ENCODE assay signal across 12 cellular contexts in the genomic region with DNA sequence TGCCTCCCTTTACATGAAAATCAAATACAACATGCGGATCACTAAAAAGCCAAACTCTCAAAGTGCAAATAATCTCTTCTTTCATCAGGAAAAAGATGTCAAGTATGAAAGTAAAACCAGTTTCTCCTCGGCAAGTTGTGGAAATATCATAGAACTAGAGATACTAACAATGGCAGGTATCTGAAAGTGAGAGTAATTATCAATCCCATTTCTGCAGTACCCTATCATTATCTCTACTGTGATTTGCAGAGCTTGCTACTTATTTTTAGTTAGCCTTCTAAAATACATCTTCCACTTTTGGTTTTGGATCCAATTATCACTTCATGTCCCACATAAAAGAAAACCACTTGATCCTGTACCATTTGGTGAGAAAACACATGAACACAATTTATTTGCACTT. TPM values are rescaled to one million over a fixed set of nuclear protein-coding genes. Genes with fewer than 3 reads are reported as not detected.
DNase-seq lines count a peak whose midpoint lies in the region; ATAC-seq, FAIRE-seq and TF ChIP-seq lines count a peak whose summit lies in the region.
"Had no signal": no experiment of that assay in that cellular context is flagged by ENCODE, and none has a peak within 500 bp of the region (broad histone marks: within the 10 kb centered on the region; RNA-seq: fewer than 3 reads in every experiment).

No MANE protein-coding gene starts in this region.

- intact Hi-C loops in GM12878 (cut with micrococcal nuclease; ENCODE audit: unreplicated experiment) = no loop called here

- no TSS peak for BruUV-seq in GM12878 (replicated peaks; lab: Mats Ljungman, UMichigan)

- no peaks in the 10 kb centered on the region for H3K36me3 ChIP-seq in KMS-11 (ENCODE audit: insufficient read depth)
- no peaks in the 10 kb centered on the region for H3K36me3 ChIP-seq in GM12878 (ENCODE audit: control insufficient read depth in 2 of 2, insufficient read depth in 2 of 2, low read length in 1 of 2)
- H3K36me3 ChIP-seq in skeletal muscle satellite cell (ENCODE audit: insufficient read depth, low read length) = no peaks in the 10 kb centered on the region
- H3K36me3 ChIP-seq: right lobe of liver had no signal

- in situ Hi-C loops in GM12878 (cut with MboI) = no loop called here

- H3K27ac ChIP-seq in KMS-11 (no peak overlapping the region; the same call in 1 of the 2 replicates), GM12878 (ENCODE audit: control insufficient read depth, insufficient read depth) (no peak overlapping the region)
- H3K27ac ChIP-seq: right lobe of liver had no signal

- DNase-seq in activated T-cell treated with anti-CD3 and anti-CD28 coated beads, Interleukin-2, amount 50 U/mL, for 72 hours = no peak
- no peak for DNase-seq in activated T-cell treated with anti-CD3 and anti-CD28 coated beads, Interleukin-2, amount 50 U/mL, for 48 hours
- DNase-seq in GM12878 (ENCODE audit: low read depth, low spot score) = no peak
- no peak for DNase-seq in NCI-H2081 treated with DMSO at 0.1 percent for 48 hours (lab: John Stamatoyannopoulos, UW)
- no peak for DNase-seq in NCI-H774 (lab: John Stamatoyannopoulos, UW)
- DNase-seq: BE2C, kidney glomerular epithelial cell, naive B cell, right lobe of liver had no signal

- no peak for TF ChIP-seq EP300 in GM12878 (IDR thresholded peaks at IDR 0.05; ENCODE audit: borderline replicate concordance in 1 of 2, control insufficient read depth in 1 of 2, low read depth in 2 of 2, low read length in 2 of 2)

- WGBS in GM12878 (ENCODE audit: insufficient coverage, insufficient replicate concordance, low lambda C conversion rate, missing lambda C conversion rate) = 46% methylated on average over 2 of the region's 2 CpGs

- no peak for TF ChIP-seq CTCF in KMS-11 (conservative IDR thresholded peaks at IDR 0.05; ENCODE audit: low read depth, low read length)
- no peak for TF ChIP-seq CTCF in GM12878 (IDR thresholded peaks at IDR 0.05 in 2 of 3, conservative IDR thresholded peaks at IDR 0.05 in 1 of 3; ENCODE audit: control insufficient read depth in 2 of 3, extremely low read depth in 1 of 3, insufficient read depth in 1 of 3, low read depth in 3 of 3, low read length in 3 of 3)

- H3K9me3 ChIP-seq in GM12878 (replicated peaks; ENCODE audit: control insufficient read depth, insufficient read depth, low read length) (no peaks in the 10 kb centered on the region; the same call in 2 of the 3 replicates), skeletal muscle satellite cell (replicated peaks; ENCODE audit: low read length) (no peaks in the 10 kb centered on the region)
- H3K9me3 ChIP-seq: BE2C, right lobe of liver had no signal

- no peak for TF ChIP-seq POLR2A in GM12878 (IDR thresholded peaks at IDR 0.05; ENCODE audit: low read depth, low read length)

- CTCF ChIA-PET in GM12878 (lab: Yijun Ruan, JAX) = interaction anchor here (1.7 kb wide), 1 partner anchor 10 kb away, joined by 3 read pairs; no protein-coding TSS in a partner anchor

- H3K4me2 ChIP-seq in KMS-11 (peak overlapping the region; percentile 59), GM12878 (ENCODE audit: control insufficient read depth, insufficient read depth) (no peak overlapping the region), skeletal muscle satellite cell (ENCODE audit: low read length) (peak overlapping the region; percentile 46)

- FAIRE-seq in GM12878 (lab: Jason Lieb, UNC) = no peak

- H3K27me3 ChIP-seq in KMS-11 (ENCODE audit: insufficient read depth, low read depth) = no peaks in the 10 kb centered on the region
- H3K27me3 ChIP-seq in GM12878 (replicated peaks in 1 of 2; ENCODE audit: control insufficient read depth in 2 of 2, insufficient read depth in 2 of 2, low read length in 1 of 2) = no peaks in the 10 kb centered on the region
- no peaks in the 10 kb centered on the region for H3K27me3 ChIP-seq in skeletal muscle satellite cell (ENCODE audit: control insufficient read depth, insufficient read depth, low read length)
- H3K27me3 ChIP-seq: BE2C, right lobe of liver had no signal

- RAD21 ChIA-PET in GM12878 (lab: Charles Lee; ENCODE audit: unreplicated experiment) = no interaction called here

- H3K36me3 Mint-ChIP-seq in activated T-cell treated with anti-CD3 and anti-CD28 coated beads, Interleukin-2, amount 50 U/mL, for 72 hours (ENCODE audit: insufficient read depth in 2 of 2) = peaks cover 5 to 8% of the 10 kb centered on the region in 2 donors

- no peak overlapping the region for H3K4me3 ChIP-seq in KMS-11 (IDR thresholded peaks at IDR 0.05; ENCODE audit: insufficient read depth, low read depth, low read length)
- no peak overlapping the region for H3K4me3 ChIP-seq in GM12878
- H3K4me3 ChIP-seq in skeletal muscle satellite cell (ENCODE audit: low read length) = no peak overlapping the region
- H3K4me3 ChIP-seq: right lobe of liver had no signal

- no peaks in the 10 kb centered on the region for H3K27me3 Mint-ChIP-seq in activated T-cell treated with anti-CD3 and anti-CD28 coated beads, Interleukin-2, amount 50 U/mL, for 72 hours (ENCODE audit: low read depth)

- peak overlapping the region; percentile 12 for H3K27ac Mint-ChIP-seq in activated T-cell treated with anti-CD3 and anti-CD28 coated beads, Interleukin-2, amount 50 U/mL, for 72 hours
- H3K27ac Mint-ChIP-seq: naive B cell had no signal

- POLR2A ChIA-PET in GM12878 (lab: Charles Lee) = interaction anchor here (2.1 kb wide), 1 partner anchor 10 kb away, joined by 5 read pairs; no protein-coding TSS in a partner anchor

- H3K4me3 Mint-ChIP-seq in activated T-cell treated with anti-CD3 and anti-CD28 coated beads, Interleukin-2, amount 50 U/mL, for 72 hours = peak overlapping the region; percentile 69 to 83

- H3K9ac ChIP-seq in KMS-11 = no peak overlapping the region
- no peak overlapping the region for H3K9ac ChIP-seq in GM12878 (ENCODE audit: control insufficient read depth, insufficient read depth, low read length)
- no peak overlapping the region for H3K9ac ChIP-seq in skeletal muscle satellite cell (ENCODE audit: low read depth, low read length)

- H4K20me1 ChIP-seq in KMS-11 (ENCODE audit: insufficient read depth) (peaks cover 17% of the 10 kb centered on the region), GM12878 (ENCODE audit: control insufficient read depth, insufficient read depth) (no peaks in the 10 kb centered on the region)

- no peaks in the 10 kb centered on the region for H3K9me3 Mint-ChIP-seq in activated T-cell treated with anti-CD3 and anti-CD28 coated beads, Interleukin-2, amount 50 U/mL, for 72 hours
- H3K9me3 Mint-ChIP-seq: naive B cell had no signal

- ATAC-seq in activated T-cell treated with anti-CD3 and anti-CD28 coated beads, Interleukin-2, amount 50 U/mL, for 72 hours (replicated peaks in 1 of 2) = no peak
- ATAC-seq in GM12878 (0 out of 3 replicates have a peak, but pooled peaks have one; percentile 6), GM21576 (IDR thresholded peaks at IDR 0.05; ENCODE audit: unreplicated experiment) (no peak)
- ATAC-seq: right lobe of liver had no signal

- H3K4me1 Mint-ChIP-seq in activated T-cell treated with anti-CD3 and anti-CD28 coated beads, Interleukin-2, amount 50 U/mL, for 72 hours (ENCODE audit: low read depth) = peaks cover 71% of the 10 kb centered on the region

- H3K4me1 ChIP-seq in KMS-11 (ENCODE audit: low read depth, poor library complexity, severe bottlenecking) (peaks cover 54% of the 10 kb centered on the region), GM12878 (ENCODE audit: control insufficient read depth, insufficient read depth, low read length) (peaks cover 3% of the 10 kb centered on the region; the same call in 1 of the 2 replicates), skeletal muscle satellite cell (ENCODE audit: control insufficient read depth, insufficient read depth, low read length) (peaks cover 44% of the 10 kb centered on the region)

- H3K79me2 ChIP-seq in KMS-11 (ENCODE audit: insufficient read depth, low read depth) (peaks cover 66% of the 10 kb centered on the region), GM12878 (ENCODE audit: control insufficient read depth, insufficient read depth, low read length) (no peaks in the 10 kb centered on the region; the same call in 1 of the 2 replicates)

- TF ChIP-seq RAD21 in GM12878 (IDR thresholded peaks at IDR 0.05; ENCODE audit: insufficient read depth, low read depth, low read length) = no peak

- SMC1A ChIA-PET in GM12878 (lab: Charles Lee; ENCODE audit: uncharacterized antibody, unreplicated experiment) = interaction anchor here (0.6 to 1.5 kb wide), 3 partner anchors 10 to 48 kb away, joined by 3 to 4 read pairs (median 3); no protein-coding TSS in a partner anchor

- H2AFZ ChIP-seq in KMS-11 (ENCODE audit: low read depth) = no peak overlapping the region
- H2AFZ ChIP-seq in GM12878 (ENCODE audit: control insufficient read depth, low read depth, low read length) = no peak overlapping the region

RNA-seq across cellular contexts. Expression of gene TP53BP2, which starts 3.0 kb away (rescaled TPM):
- 10 to 100 TPM; 54.6 to 58.1 TPM for total RNA-seq in activated T-cell treated with anti-CD3 and anti-CD28 coated beads, Interleukin-2, amount 50 U/mL, for 72 hours
- total RNA-seq in GM12878 (2013; cell fraction: nucleolus; rRNA removed) = 16.4 and 29.6 TPM in 2 replicates
- total RNA-seq in GM12878 (2014; rRNA removed) = 5.5 and 6.0 TPM in 2 replicates
- total RNA-seq in GM12878 (2014; rRNA removed; fragmentation: Illumina TruSeq; extraction: Trizol) = 6.9 and 7.2 TPM in 2 replicates
- total RNA-seq in GM12878 (2021) = 6.8 and 8.2 TPM in 2 replicates
- polyA plus RNA-seq in GM12878 (2011; ENCODE audit: low read depth) = 3.1 TPM
- polyA plus RNA-seq in GM12878 (2011; rRNA removed) = 13.4 and 13.7 TPM in 2 replicates
- 8.6 and 14.3 TPM in 2 replicates for polyA plus RNA-seq in GM12878 (2011; cell fraction: cytosol; rRNA removed)
- polyA plus RNA-seq in GM12878 (2011; cell fraction: nucleus; rRNA removed) = 11.6 and 14.4 TPM in 2 replicates
- polyA plus RNA-seq in GM12878 (2012) = 3.0 and 3.1 TPM in 2 replicates
- polyA plus RNA-seq in GM12878 (2014; fragmentation: Illumina TruSeq; extraction: Trizol) = 6.8 and 7.4 TPM in 2 replicates
- 1 to 10 TPM; 1.6 to 1.7 TPM for polyA plus RNA-seq in GM12878 (2014; fragmentation: Nextera tagmentation; extraction: Ambion mirVana)
- 5.4 and 5.7 TPM in 2 replicates for polyA plus RNA-seq in GM12878 (2014; rRNA removed)
- 1 to 10 TPM; 4.3 to 5.4 TPM for polyA plus RNA-seq in GM12878 (2016; fragmentation: Nextera tagmentation; extraction: Ambion mirVana)
- 26.8 and 39.1 TPM in 2 replicates for polyA minus RNA-seq in GM12878 (2011; rRNA and poly(A)+ RNA removed)
- polyA minus RNA-seq in GM12878 (2011; cell fraction: cytosol; rRNA and poly(A)+ RNA removed) = 5.4 and 9.1 TPM in 2 replicates
- polyA minus RNA-seq in GM12878 (2011; cell fraction: nucleus; rRNA and poly(A)+ RNA removed) = 18.9 and 38.5 TPM in 2 replicates
- total RNA-seq in skeletal muscle satellite cell (2012; rRNA removed) = 19.4 and 21.0 TPM in 2 replicates
